In genomic region chr17:63675607-63676539, GRCh38 we compare ENCODE assay signal across 7 cellular contexts. TPM values are rescaled to one million over a fixed set of nuclear protein-coding genes. Genes with fewer than 3 reads are reported as not detected.
DNase-seq lines count a peak whose midpoint lies in the region; ATAC-seq and TF ChIP-seq lines count a peak whose summit lies in the region.

No MANE protein-coding gene starts in this region.

- no peak for TF ChIP-seq POLR2A in esophagus squamous epithelium (IDR thresholded peaks at IDR 0.05)

- H3K9ac ChIP-seq in neural progenitor cell = no peak overlapping the region

- 19 to 25% methylated on average over 5 to 6 of the region's 6 CpGs for WGBS in esophagus squamous epithelium, 2 donors

- H3K4me1 Mint-ChIP-seq in neural progenitor cell = peaks cover 32% of the 10 kb centered on the region

- ATAC-seq in RWPE2 (ENCODE audit: low read depth) (peak; percentile 89), HG03565 (IDR thresholded peaks at IDR 0.05; ENCODE audit: unreplicated experiment) (no peak), GM19395 (IDR thresholded peaks at IDR 0.05; ENCODE audit: unreplicated experiment) (no peak)

- H3K4me1 ChIP-seq in HAP-1 = peaks cover 10% of the 10 kb centered on the region
- H3K4me1 ChIP-seq in RWPE2 (ENCODE audit: insufficient read depth, poor library complexity, severe bottlenecking) = peaks cover 14% of the 10 kb centered on the region
- peaks cover 6 to 31% (median 18%) of the 10 kb centered on the region in 3 donors for H3K4me1 ChIP-seq in esophagus squamous epithelium
- H3K4me1 ChIP-seq in neural progenitor cell = peaks cover 9% of the 10 kb centered on the region

- H3K27ac ChIP-seq in RWPE2 (ENCODE audit: poor library complexity, severe bottlenecking) = peak overlapping the region; percentile 35
- peak overlapping the region; percentile 49 to 75 (median 56) for H3K27ac ChIP-seq in esophagus squamous epithelium
- no peak overlapping the region for H3K27ac ChIP-seq in neural progenitor cell

- H3K4me3 Mint-ChIP-seq in neural progenitor cell = no peak overlapping the region

- no peak for TF ChIP-seq CTCF in RWPE2 (IDR thresholded peaks at IDR 0.05; ENCODE audit: poor library complexity, severe bottlenecking)
- no peak for TF ChIP-seq CTCF in esophagus squamous epithelium (IDR thresholded peaks at IDR 0.05)
- TF ChIP-seq CTCF in neural progenitor cell (IDR thresholded peaks at IDR 0.05) = no peak

- H3K36me3 ChIP-seq in HAP-1 (replicated peaks) = no peaks in the 10 kb centered on the region; the same call in 1 of the 2 replicates
- no peaks in the 10 kb centered on the region for H3K36me3 ChIP-seq in RWPE2 (ENCODE audit: low read depth)
- H3K36me3 ChIP-seq in esophagus squamous epithelium = peaks cover 0 to 71% (median 4%) of the 10 kb centered on the region in 3 donors
- no peaks in the 10 kb centered on the region for H3K36me3 ChIP-seq in neural progenitor cell

- H3F3A ChIP-seq in neural progenitor cell (ENCODE audit: low read depth) = peaks cover 3% of the 10 kb centered on the region

- H3K4me3 ChIP-seq in HAP-1 = no peak overlapping the region
- no peak overlapping the region for H3K4me3 ChIP-seq in RWPE2 (ENCODE audit: severe bottlenecking)
- H3K4me3 ChIP-seq in esophagus squamous epithelium = peak overlapping the region in 1 of 4 donors; percentile 12
- H3K4me3 ChIP-seq in neural progenitor cell = no peak overlapping the region

- intact Hi-C loops in esophagus squamous epithelium (cut with DNase I) = no loop called here

- H3K79me2 ChIP-seq in neural progenitor cell (ENCODE audit: low read depth) = no peaks in the 10 kb centered on the region

- no peaks in the 10 kb centered on the region for H3K27me3 ChIP-seq in HAP-1 (ENCODE audit: low read depth)
- H3K27me3 ChIP-seq in RWPE2 (ENCODE audit: insufficient read depth, poor library complexity, severe bottlenecking) = no peaks in the 10 kb centered on the region
- H3K27me3 ChIP-seq in esophagus squamous epithelium = no peaks in the 10 kb centered on the region
- no peaks in the 10 kb centered on the region for H3K27me3 ChIP-seq in neural progenitor cell

- in situ Hi-C loops in HAP-1 (cut with MboI; ENCODE audit: low sequenced_read_pairs) = no loop called here

- H3K4me2 ChIP-seq in neural progenitor cell = no peak overlapping the region

- peaks cover 13% of the 10 kb centered on the region for H3K36me3 Mint-ChIP-seq in neural progenitor cell

- H3K27ac Mint-ChIP-seq in neural progenitor cell = peak overlapping the region; percentile 60

- H3K9me3 ChIP-seq in HAP-1 (no peaks in the 10 kb centered on the region), RWPE2 (ENCODE audit: severe bottlenecking) (no peaks in the 10 kb centered on the region), esophagus squamous epithelium (no peaks in the 10 kb centered on the region), neural progenitor cell (ENCODE audit: low read depth) (no peaks in the 10 kb centered on the region)

- H4K20me1 ChIP-seq in neural progenitor cell (ENCODE audit: low read depth) = peaks cover 6% of the 10 kb centered on the region

- DNase-seq in HAP-1 (ENCODE audit: low spot score in 2 of 2) (peak; percentile 55 to 83), RWPE2 (ENCODE audit: low spot score) (no peak), esophagus squamous epithelium (lab: John Stamatoyannopoulos, UW) (no peak), neural progenitor cell (ENCODE audit: low spot score) (no peak), HCEC 1CT (no peak)

- no peaks in the 10 kb centered on the region for H3K9me3 Mint-ChIP-seq in neural progenitor cell

- H3K27me3 Mint-ChIP-seq in neural progenitor cell (ENCODE audit: insufficient read depth, low read depth) = peaks cover 4% of the 10 kb centered on the region

- H2AFZ ChIP-seq in neural progenitor cell (replicated peaks) = no peak overlapping the region

RNA-seq across cellular contexts. Expression of gene LIMD2, which starts 24.1 kb away (rescaled TPM):
- total RNA-seq in esophagus squamous epithelium (1 to 10 TPM; 1.6 to 8.5 (median 4.7) TPM), neural progenitor cell (ENCODE audit: low replicate concordance) (7.0 and 36.9 TPM in 2 replicates)

RNA-seq across cellular contexts. Expression of gene MAP3K3, which starts 53.7 kb away (rescaled TPM):
- total RNA-seq in esophagus squamous epithelium = 10 to 100 TPM; 14.0 to 38.9 (median 18.4) TPM
- total RNA-seq in neural progenitor cell (ENCODE audit: low replicate concordance) = 21.6 and 28.8 TPM in 2 replicates

Comparison
In these comparisons a context has a peak if more than half of its experiments do, and no peak if none do; other contexts are left out.
1. DNase-seq: peak in HAP-1 (2 of 2); none in RWPE2 (single experiment), esophagus squamous epithelium (single experiment), neural progenitor cell (single experiment) and HCEC 1CT (single experiment).